In genomic region chr4:26864904-26865303, GRCh38 we compare ENCODE assay signal across 1 cellular context.
TF ChIP-seq lines count a peak whose summit lies in the region.

No MANE protein-coding gene starts in this region.

TF ChIP-seq in GM23338, 12 proteins besides CTCF, POLR2A, EP300 and RAD21:
- no peak for TF ChIP-seq ZNF462 (CRISPR knock-in tag; IDR thresholded peaks at IDR 0.05)
- no peak for TF ChIP-seq EZH2phosphoT487 (IDR thresholded peaks at IDR 0.05; ENCODE audit: unreplicated experiment)
- no peak for TF ChIP-seq POLR2AphosphoS5 (IDR thresholded peaks at IDR 0.05; ENCODE audit: low read depth)
